23 cellular contexts compared by ENCODE assay signal in genomic region chr1:163161841-163162240, GRCh38. TPM values are rescaled to one million over a fixed set of nuclear protein-coding genes. Genes with fewer than 3 reads are reported as not detected.
DNase-seq lines count a peak whose midpoint lies in the region; ATAC-seq and TF ChIP-seq lines count a peak whose summit lies in the region.
"Had no signal": no experiment of that assay in that cellular context is flagged by ENCODE, and none has a peak within 500 bp of the region (broad histone marks: within the 10 kb centered on the region; RNA-seq: fewer than 3 reads in every experiment).

No MANE protein-coding gene starts in this region.

- TF ChIP-seq CTCF in left ventricle myocardium inferior (IDR thresholded peaks at IDR 0.05; ENCODE audit: borderline replicate concordance) (no peak), chondrocyte (IDR thresholded peaks at IDR 0.05) (no peak)

- H3K4me3 Mint-ChIP-seq in chondrocyte (ENCODE audit: unreplicated experiment) = no peak overlapping the region
- H3K4me3 Mint-ChIP-seq: activated B cell treated with CpG ODN at 0.5 μM for 24 hours; activated CD4-positive, alpha-beta memory T cell treated with anti-CD3 and anti-CD28 coated beads for 36 hours; activated naive CD8-positive, alpha-beta T cell treated with anti-CD3 and anti-CD28 coated beads, Interleukin-2, amount 10 ng/mL, durations not matched to agents 7 days and 5 days; T-helper 17 cell had no signal

- peaks cover 19% of the 10 kb centered on the region for H3K36me3 Mint-ChIP-seq in chondrocyte (ENCODE audit: low read depth)
- H3K36me3 Mint-ChIP-seq: activated naive CD8-positive, alpha-beta T cell treated with anti-CD3 and anti-CD28 coated beads, Interleukin-2, amount 10 ng/mL, durations not matched to agents 7 days and 5 days had no signal

- H3K27me3 Mint-ChIP-seq in chondrocyte (ENCODE audit: low read depth) = no peaks in the 10 kb centered on the region
- H3K27me3 Mint-ChIP-seq: activated B cell treated with CpG ODN at 0.5 μM for 24 hours; activated CD4-positive, alpha-beta memory T cell treated with anti-CD3 and anti-CD28 coated beads for 36 hours; activated naive CD8-positive, alpha-beta T cell treated with anti-CD3 and anti-CD28 coated beads, Interleukin-2, amount 10 ng/mL, durations not matched to agents 7 days and 5 days; T-helper 17 cell had no signal

- intact Hi-C loops in left ventricle myocardium inferior (cut with micrococcal nuclease) (no loop called here), right cardiac atrium (cut with DNase I) (no loop called here)

- H3K4me1 ChIP-seq in left ventricle myocardium inferior (peaks cover 29% of the 10 kb centered on the region), right cardiac atrium (ENCODE audit: control insufficient read depth, insufficient read depth, low read length) (no peaks in the 10 kb centered on the region)
- H3K4me1 ChIP-seq: prostate gland had no signal

- H3K4me3 ChIP-seq in left ventricle myocardium inferior (no peak overlapping the region), right cardiac atrium (ENCODE audit: low read length) (no peak overlapping the region)
- H3K4me3 ChIP-seq: prostate gland, upper lobe of left lung had no signal

- ATAC-seq in right cardiac atrium (no peak), GM21825 (IDR thresholded peaks at IDR 0.05; ENCODE audit: unreplicated experiment) (no peak), GM18520 (IDR thresholded peaks at IDR 0.05; ENCODE audit: unreplicated experiment) (no peak)
- ATAC-seq: T-helper 17 cell had no signal

- no peaks in the 10 kb centered on the region for H3K27me3 ChIP-seq in left ventricle myocardium inferior (ENCODE audit: low read depth)
- H3K27me3 ChIP-seq in right cardiac atrium (ENCODE audit: control insufficient read depth, insufficient read depth) = no peaks in the 10 kb centered on the region
- H3K27me3 ChIP-seq: upper lobe of left lung had no signal

- H3K27ac Mint-ChIP-seq in chondrocyte (ENCODE audit: unreplicated experiment) = peak overlapping the region; percentile 57
- H3K27ac Mint-ChIP-seq: activated B cell treated with CpG ODN at 0.5 μM for 24 hours; activated CD4-positive, alpha-beta memory T cell treated with anti-CD3 and anti-CD28 coated beads for 36 hours; activated naive CD8-positive, alpha-beta T cell treated with anti-CD3 and anti-CD28 coated beads, Interleukin-2, amount 10 ng/mL, durations not matched to agents 7 days and 5 days; activated T-helper 2 cell treated with anti-CD3 and anti-CD28 coated beads, Interferon-gamma antibody, Interleukin-2, Interleukin-4, amounts not matched to agents 10 μg/mL and 5 μg/mL and 100 μg/mL, durations not matched to agents 14 hours and 24 hours and 36 hours; T-helper 17 cell had no signal

- peaks cover 5% of the 10 kb centered on the region for H3K36me3 ChIP-seq in left ventricle myocardium inferior
- H3K36me3 ChIP-seq: prostate gland, upper lobe of left lung had no signal

- H3K9me3 ChIP-seq in left ventricle myocardium inferior (replicated peaks) = no peaks in the 10 kb centered on the region
- H3K9me3 ChIP-seq in right cardiac atrium (ENCODE audit: control insufficient read depth, low read length) = no peaks in the 10 kb centered on the region
- H3K9me3 ChIP-seq: prostate gland, upper lobe of left lung had no signal

- H3K9me3 Mint-ChIP-seq in chondrocyte (ENCODE audit: low read depth) = peaks cover 2% of the 10 kb centered on the region
- H3K9me3 Mint-ChIP-seq: activated naive CD8-positive, alpha-beta T cell treated with anti-CD3 and anti-CD28 coated beads, Interleukin-2, amount 10 ng/mL, durations not matched to agents 7 days and 5 days; activated T-helper 2 cell treated with anti-CD3 and anti-CD28 coated beads, Interferon-gamma antibody, Interleukin-2, Interleukin-4, amounts not matched to agents 10 μg/mL and 5 μg/mL and 100 μg/mL, durations not matched to agents 14 hours and 24 hours and 36 hours had no signal

- H3K27ac ChIP-seq in left ventricle myocardium inferior (replicated peaks) (peak overlapping the region; percentile 19), right cardiac atrium (ENCODE audit: low read length) (no peak overlapping the region)
- H3K27ac ChIP-seq: prostate gland had no signal

- H3K4me1 Mint-ChIP-seq in chondrocyte (ENCODE audit: low read depth) = peaks cover 54% of the 10 kb centered on the region
- H3K4me1 Mint-ChIP-seq: activated B cell treated with CpG ODN at 0.5 μM for 24 hours; activated naive CD8-positive, alpha-beta T cell treated with anti-CD3 and anti-CD28 coated beads, Interleukin-2, amount 10 ng/mL, durations not matched to agents 7 days and 5 days; T-helper 17 cell had no signal

- DNase-seq in left ventricle myocardium inferior (no peak), right cardiac atrium (no peak), SIG-M5 treated with dmso at 0.1 percent for 504 hours (lab: John Stamatoyannopoulos, UW; ENCODE audit: unreplicated experiment) (peak; percentile 84), chondrocyte (ENCODE audit: low spot score) (no peak), hepatic stellate cell (ENCODE audit: low spot score) (no peak), C1 segment of cervical spinal cord (lab: John Stamatoyannopoulos, UW) (no peak)
- DNase-seq: 8988T; activated B cell treated with CpG ODN at 0.5 μM for 24 hours; activated CD4-positive, alpha-beta memory T cell treated with anti-CD3 and anti-CD28 coated beads for 36 hours; activated naive CD8-positive, alpha-beta T cell treated with anti-CD3 and anti-CD28 coated beads, Interleukin-2, amount 10 ng/mL, durations not matched to agents 7 days and 5 days; head of caudate nucleus; kidney glomerular epithelial cell; NCI-H1105 treated with DMSO at 0.1 percent for 48 hours; NCI-H2081; NCI-H774; SHP77 treated with DMSO at 0.1 percent for 48 hours; stimulated activated CD8-positive, alpha-beta memory T cell treated with anti-CD3 and anti-CD28 coated beads, Interleukin-4, amount 100 ng/mL, for 48 hours; T-helper 17 cell; upper lobe of left lung had no signal

- WGBS in right cardiac atrium = 72% methylated on average over 5 of the region's 5 CpGs

RNA-seq across cellular contexts. Expression of gene RGS5, which starts 40.9 kb away (rescaled TPM):
- total RNA-seq in left ventricle myocardium inferior (256 TPM), right cardiac atrium (100 to 1,000 TPM in 2 of 4 donors, 10 to 100 TPM in 2; 60.4 to 188 (median 111) TPM), chondrocyte (103 to 448 TPM (median 423 TPM) in 3 replicates)
- polyA plus RNA-seq in right cardiac atrium = 76.7 TPM
